In the genomic region with DNA sequence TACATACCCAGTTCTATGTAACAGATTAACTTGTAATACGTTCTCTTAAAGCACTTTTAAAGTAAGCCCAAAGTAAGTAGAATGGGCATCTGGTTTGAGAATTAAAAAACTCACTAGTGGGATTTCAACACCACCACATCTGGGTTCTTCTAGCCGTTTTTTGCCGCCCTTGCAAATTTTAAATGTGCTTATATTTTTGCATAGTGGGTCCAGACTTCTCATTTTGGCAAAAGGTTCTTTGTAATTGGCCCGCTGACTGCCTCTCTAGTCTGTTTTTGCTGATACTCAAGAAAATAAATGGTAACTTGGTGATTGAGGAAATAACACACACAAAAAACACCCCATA, we compare ENCODE assay signal across 7 cellular contexts. TPM values are rescaled to one million over a fixed set of nuclear protein-coding genes. Genes with fewer than 3 reads are reported as not detected.
DNase-seq lines count a peak whose midpoint lies in the region; ATAC-seq and TF ChIP-seq lines count a peak whose summit lies in the region.

No MANE protein-coding gene starts in this region.

- H3K9me3 ChIP-seq in iPS-18a (ENCODE audit: control insufficient read depth, low read depth, low read length) (no peaks in the 10 kb centered on the region), stomach smooth muscle (ENCODE audit: control insufficient read depth in 2 of 2, low read length in 2 of 2) (no peaks in the 10 kb centered on the region)

- no peaks in the 10 kb centered on the region for H3K27me3 ChIP-seq in HL-60 (ENCODE audit: insufficient read depth, poor library complexity, severe bottlenecking)
- no peaks in the 10 kb centered on the region for H3K27me3 ChIP-seq in iPS-18a (ENCODE audit: control insufficient read depth, insufficient read depth, low read length)
- H3K27me3 ChIP-seq in stomach smooth muscle (ENCODE audit: control insufficient read depth in 1 of 2, insufficient read depth in 2 of 2, low read length in 2 of 2): no peaks in the 10 kb centered on the region

- peaks cover 8% of the 10 kb centered on the region for H3K36me3 ChIP-seq in iPS-18a (ENCODE audit: control insufficient read depth, low read depth, low read length)
- H3K36me3 ChIP-seq in stomach smooth muscle (ENCODE audit: control insufficient read depth in 2 of 2, insufficient read depth in 2 of 2, low read length in 2 of 2): peaks cover 6 to 10% of the 10 kb centered on the region in 2 donors

- TF ChIP-seq CTCF in HL-60 (IDR thresholded peaks at IDR 0.05; ENCODE audit: insufficient read depth, low read length): no peak

- H3K4me3 Mint-ChIP-seq in activated T-helper 17 cell treated with anti-CD3 and anti-CD28 coated beads, Interleukin-2, amount 50 U/mL, for 72 hours: peak overlapping the region; percentile 87

- H3K9ac ChIP-seq in iPS-18a (ENCODE audit: low read length): peak overlapping the region; percentile 54
- H3K9ac ChIP-seq in stomach smooth muscle (ENCODE audit: low read length in 2 of 2): peak overlapping the region; percentile 89 to 98

- H3K36me3 Mint-ChIP-seq in activated T-helper 17 cell treated with anti-CD3 and anti-CD28 coated beads, Interleukin-2, amount 50 U/mL, for 72 hours (ENCODE audit: low read depth): peaks cover 28% of the 10 kb centered on the region

- peak overlapping the region; percentile 92 for H3K27ac ChIP-seq in HL-60 (replicated peaks)
- H3K27ac ChIP-seq in iPS-18a (ENCODE audit: low read length): no peak overlapping the region
- H3K27ac ChIP-seq in stomach smooth muscle (ENCODE audit: low read length): peak overlapping the region; percentile 84

- H3K4me1 ChIP-seq in iPS-18a (ENCODE audit: control insufficient read depth, low read depth, low read length) (no peaks in the 10 kb centered on the region), stomach smooth muscle (ENCODE audit: control insufficient read depth, insufficient read depth, low read length) (no peaks in the 10 kb centered on the region)

- no peak for ATAC-seq in activated T-helper 17 cell treated with anti-CD3 and anti-CD28 coated beads, Interleukin-2, amount 50 U/mL, for 72 hours (replicated peaks)
- no peak for ATAC-seq in GM18873 (IDR thresholded peaks at IDR 0.05; ENCODE audit: low FRiP score, unreplicated experiment)

- H3K9me3 Mint-ChIP-seq in activated T-helper 17 cell treated with anti-CD3 and anti-CD28 coated beads, Interleukin-2, amount 50 U/mL, for 72 hours: no peaks in the 10 kb centered on the region

- H3K27me3 Mint-ChIP-seq in activated T-helper 17 cell treated with anti-CD3 and anti-CD28 coated beads, Interleukin-2, amount 50 U/mL, for 72 hours: no peaks in the 10 kb centered on the region

- H3K4me1 Mint-ChIP-seq in activated T-helper 17 cell treated with anti-CD3 and anti-CD28 coated beads, Interleukin-2, amount 50 U/mL, for 72 hours: peaks cover 9% of the 10 kb centered on the region

- H3K4me3 ChIP-seq in HL-60 (replicated peaks; ENCODE audit: insufficient read depth, low read length) (peak overlapping the region; percentile 65), iPS-18a (ENCODE audit: low read length) (peak overlapping the region; percentile 70), stomach smooth muscle (ENCODE audit: low read length in 2 of 2) (peak overlapping the region; percentile 79 to 95)

- intact Hi-C loops in posterior vena cava (cut with DNase I): loop anchor here in 1 of 2 donors (10.0 kb wide), 1 partner anchor 50 kb away; a partner anchor contains a TSS

- no peak for DNase-seq in HL-60 (ENCODE audit: low read depth in 1 of 2, low spot score in 1 of 2)
- DNase-seq in NCI-H1694 treated with DMSO at 0.1 percent for 48 hours (lab: John Stamatoyannopoulos, UW): no peak
- DNase-seq in posterior vena cava (ENCODE audit: low spot score): no peak

- H3K27ac Mint-ChIP-seq in activated T-helper 17 cell treated with anti-CD3 and anti-CD28 coated beads, Interleukin-2, amount 50 U/mL, for 72 hours: peak overlapping the region; percentile 96

RNA-seq across cellular contexts. Expression of a gene that starts 0.6 kb away (rescaled TPM):
- total RNA-seq in activated T-helper 17 cell treated with anti-CD3 and anti-CD28 coated beads, Interleukin-2, amount 50 U/mL, for 72 hours: 10 to 100 TPM in 1 of 2 donors, 1 to 10 TPM in 1; 9.5 to 14.1 TPM
- 10 to 100 TPM; 10.9 to 14.3 TPM for total RNA-seq in posterior vena cava

RNA-seq across cellular contexts. Expression of a gene that starts 20.4 kb away (rescaled TPM):
- total RNA-seq in activated T-helper 17 cell treated with anti-CD3 and anti-CD28 coated beads, Interleukin-2, amount 50 U/mL, for 72 hours: 10 to 100 TPM; 29.7 to 32.7 TPM
- total RNA-seq in posterior vena cava: 10 to 100 TPM; 31.1 to 33.7 TPM

RNA-seq across cellular contexts. Expression of a gene that starts 54.3 kb away (rescaled TPM):
- total RNA-seq in activated T-helper 17 cell treated with anti-CD3 and anti-CD28 coated beads, Interleukin-2, amount 50 U/mL, for 72 hours: 10 to 100 TPM; 49.9 to 74.4 TPM
- total RNA-seq in posterior vena cava: 10 to 100 TPM; 44.0 to 44.2 TPM
